Comparison of ENCODE assay signal across 1 cellular context in genomic region chr3:52793702-52794611, GRCh38.
TF ChIP-seq lines count a peak whose summit lies in the region.

No MANE protein-coding gene starts in this region.

TF ChIP-seq in HepG2, 621 proteins besides CTCF, POLR2A, EP300 and RAD21 (continued from another document and continues in another):
- TF ChIP-seq PAXIP1 (CRISPR knock-in tag; conservative IDR thresholded peaks at IDR 0.05) (peak; percentile 61; the same call in 1 of the 2 replicates), SOX6 (IDR thresholded peaks at IDR 0.05) (no peak), SOX6 (CRISPR knock-in tag; IDR thresholded peaks at IDR 0.05) (peak; percentile 57; the same call in 1 of the 2 replicates), JARID2 (CRISPR knock-in tag; IDR thresholded peaks at IDR 0.05; ENCODE audit: insufficient replicate concordance) (no peak), ZNF562 (CRISPR knock-in tag; IDR thresholded peaks at IDR 0.05; ENCODE audit: borderline replicate concordance) (no peak), JUND (CRISPR knock-in tag; IDR thresholded peaks at IDR 0.05) (no peak), ZNF503 (CRISPR knock-in tag; IDR thresholded peaks at IDR 0.05) (no peak), ZNF720 (CRISPR knock-in tag; IDR thresholded peaks at IDR 0.05) (no peak), ATF7 (IDR thresholded peaks at IDR 0.05) (no peak), ATF7 (CRISPR knock-in tag; IDR thresholded peaks at IDR 0.05) (no peak), ZNF660 (CRISPR knock-in tag; IDR thresholded peaks at IDR 0.05; ENCODE audit: borderline replicate concordance, low read depth) (no peak), RARA (CRISPR knock-in tag; IDR thresholded peaks at IDR 0.05) (0 out of 2 replicates have a peak, but pooled peaks have one; percentile 11), FOXK1 (CRISPR knock-in tag; IDR thresholded peaks at IDR 0.05; ENCODE audit: borderline replicate concordance, low read depth) (no peak), KMT2B (CRISPR knock-in tag; IDR thresholded peaks at IDR 0.05) (no peak), THAP8 (CRISPR knock-in tag; IDR thresholded peaks at IDR 0.05; ENCODE audit: borderline replicate concordance) (no peak), ZNF879 (CRISPR knock-in tag; IDR thresholded peaks at IDR 0.05) (no peak), CEBPG (CRISPR knock-in tag; IDR thresholded peaks at IDR 0.05) (peak; percentile 20; the same call in 1 of the 2 replicates), ZNF792 (CRISPR knock-in tag; IDR thresholded peaks at IDR 0.05) (0 out of 2 replicates have a peak, but pooled peaks have one; percentile 42), ZNF7 (CRISPR knock-in tag; IDR thresholded peaks at IDR 0.05) (no peak), TFAP4 (IDR thresholded peaks at IDR 0.05; ENCODE audit: borderline replicate concordance, low read depth) (0 out of 2 replicates have a peak, but pooled peaks have one; percentile 53), ZNF230 (CRISPR knock-in tag; IDR thresholded peaks at IDR 0.05) (no peak), LBX2 (CRISPR knock-in tag; IDR thresholded peaks at IDR 0.05; ENCODE audit: borderline replicate concordance) (no peak), HINFP (CRISPR knock-in tag; IDR thresholded peaks at IDR 0.05; ENCODE audit: low read depth) (no peak), DNMT3B (CRISPR knock-in tag; conservative IDR thresholded peaks at IDR 0.05) (no peak; the same call in 1 of the 2 replicates), NR2F2 (IDR thresholded peaks at IDR 0.05; ENCODE audit: borderline replicate concordance, low read depth) (no peak), ZNF256 (CRISPR knock-in tag; conservative IDR thresholded peaks at IDR 0.05) (no peak), TMF1 (CRISPR knock-in tag; IDR thresholded peaks at IDR 0.05; ENCODE audit: low read depth) (no peak), KLF12 (CRISPR knock-in tag; IDR thresholded peaks at IDR 0.05; ENCODE audit: borderline replicate concordance) (no peak), PHF21A (CRISPR knock-in tag; IDR thresholded peaks at IDR 0.05) (no peak), ZNF816 (CRISPR knock-in tag; IDR thresholded peaks at IDR 0.05; ENCODE audit: borderline replicate concordance) (no peak), ZFP41 (CRISPR knock-in tag; IDR thresholded peaks at IDR 0.05; ENCODE audit: borderline replicate concordance) (no peak), ZNF572 (CRISPR knock-in tag; IDR thresholded peaks at IDR 0.05) (0 out of 2 replicates have a peak, but pooled peaks have one; percentile 61), POGK (CRISPR knock-in tag; conservative IDR thresholded peaks at IDR 0.05) (no peak), MLX (CRISPR knock-in tag; IDR thresholded peaks at IDR 0.05) (no peak), KLF16 (CRISPR knock-in tag; IDR thresholded peaks at IDR 0.05) (0 out of 4 replicates have a peak, but pooled peaks of 1 of the 2 experiments have one; percentile 3), SAP130 (CRISPR knock-in tag; IDR thresholded peaks at IDR 0.05; ENCODE audit: low read depth) (peak; percentile 45; the same call in 1 of the 2 replicates), ZNF607 (CRISPR knock-in tag; IDR thresholded peaks at IDR 0.05; ENCODE audit: borderline replicate concordance) (no peak), NPAS2 (CRISPR knock-in tag; IDR thresholded peaks at IDR 0.05; ENCODE audit: borderline replicate concordance) (no peak), ASH2L (IDR thresholded peaks at IDR 0.05; ENCODE audit: insufficient read length, low read depth, low read length) (no peak), RFX3 (CRISPR knock-in tag; IDR thresholded peaks at IDR 0.05) (no peak), ZNF639 (CRISPR knock-in tag; conservative IDR thresholded peaks at IDR 0.05) (no peak), ZNF12 (CRISPR knock-in tag; IDR thresholded peaks at IDR 0.05) (no peak), ELK4 (CRISPR knock-in tag; IDR thresholded peaks at IDR 0.05; ENCODE audit: borderline replicate concordance) (no peak), ZNF44 (CRISPR knock-in tag; IDR thresholded peaks at IDR 0.05) (0 out of 2 replicates have a peak, but pooled peaks have one; percentile 50), ZSCAN20 (CRISPR knock-in tag; IDR thresholded peaks at IDR 0.05; ENCODE audit: borderline replicate concordance) (no peak), AFF4 (CRISPR knock-in tag; IDR thresholded peaks at IDR 0.05) (no peak)
